In genomic region chr12:1595690-1596347, GRCh38 we compare ENCODE assay signal across 9 cellular contexts. TPM values are rescaled to one million over a fixed set of nuclear protein-coding genes. Genes with fewer than 3 reads are reported as not detected.
DNase-seq lines count a peak whose midpoint lies in the region; ATAC-seq and FAIRE-seq lines count a peak whose summit lies in the region.
"Had no signal": no experiment of that assay in that cellular context is flagged by ENCODE, and none has a peak within 500 bp of the region (broad histone marks: within the 10 kb centered on the region; RNA-seq: fewer than 3 reads in every experiment).

No MANE protein-coding gene starts in this region.

- H3K36me3 Mint-ChIP-seq in T-helper 2 cell treated with Interferon-gamma antibody and Interleukin-4, amounts not matched to agents 5 μg/mL and 100 μg/mL, for 36 hours (ENCODE audit: low read depth): peaks cover 23% of the 10 kb centered on the region
- H3K36me3 Mint-ChIP-seq in activated T-helper 17 cell treated with anti-CD3 and anti-CD28 coated beads, Interleukin-2, amount 50 U/mL, for 72 hours (ENCODE audit: low read depth): peaks cover 34% of the 10 kb centered on the region

- peaks cover 1% of the 10 kb centered on the region for H3K27me3 Mint-ChIP-seq in T-helper 2 cell treated with Interferon-gamma antibody and Interleukin-4, amounts not matched to agents 5 μg/mL and 100 μg/mL, for 36 hours (ENCODE audit: low read depth)
- H3K27me3 Mint-ChIP-seq in activated T-helper 17 cell treated with anti-CD3 and anti-CD28 coated beads, Interleukin-2, amount 50 U/mL, for 72 hours: no peaks in the 10 kb centered on the region

- peak overlapping the region; percentile 91 for H3K4me3 Mint-ChIP-seq in T-helper 2 cell treated with Interferon-gamma antibody and Interleukin-4, amounts not matched to agents 5 μg/mL and 100 μg/mL, for 36 hours
- H3K4me3 Mint-ChIP-seq in activated T-helper 17 cell treated with anti-CD3 and anti-CD28 coated beads, Interleukin-2, amount 50 U/mL, for 72 hours: peak overlapping the region; percentile 84

- H3K4me1 Mint-ChIP-seq in T-helper 2 cell treated with Interferon-gamma antibody and Interleukin-4, amounts not matched to agents 5 μg/mL and 100 μg/mL, for 36 hours (ENCODE audit: low read depth): peaks cover 33% of the 10 kb centered on the region
- peaks cover 23% of the 10 kb centered on the region for H3K4me1 Mint-ChIP-seq in activated T-helper 17 cell treated with anti-CD3 and anti-CD28 coated beads, Interleukin-2, amount 50 U/mL, for 72 hours

- no peak for DNase-seq in T-helper 2 cell treated with Interferon-gamma antibody and Interleukin-4, amounts not matched to agents 5 μg/mL and 100 μg/mL, for 36 hours (ENCODE audit: low spot score)
- DNase-seq in T-helper 2 cell: no peak
- no peak for DNase-seq in left colon
- DNase-seq in superior temporal gyrus (ENCODE audit: extremely low spot score): peak; percentile 58
- no peak for DNase-seq in frontal cortex (ENCODE audit: low spot score in 2 of 2)
- no peak for DNase-seq in COR-L47 (lab: John Stamatoyannopoulos, UW)
- DNase-seq: NCI-H2107 had no signal

- H3K27ac Mint-ChIP-seq in T-helper 2 cell treated with Interferon-gamma antibody and Interleukin-4, amounts not matched to agents 5 μg/mL and 100 μg/mL, for 36 hours: peak overlapping the region; percentile 94
- peak overlapping the region; percentile 90 for H3K27ac Mint-ChIP-seq in activated T-helper 17 cell treated with anti-CD3 and anti-CD28 coated beads, Interleukin-2, amount 50 U/mL, for 72 hours

- no peak for FAIRE-seq in frontal cortex (lab: Jason Lieb, UNC)

- ATAC-seq in activated T-helper 17 cell treated with anti-CD3 and anti-CD28 coated beads, Interleukin-2, amount 50 U/mL, for 72 hours (replicated peaks): no peak
- peak; percentile 57 for ATAC-seq in left colon
- no peak for ATAC-seq in GM21381 (IDR thresholded peaks at IDR 0.05; ENCODE audit: unreplicated experiment)

- H3K9me3 Mint-ChIP-seq in T-helper 2 cell treated with Interferon-gamma antibody and Interleukin-4, amounts not matched to agents 5 μg/mL and 100 μg/mL, for 36 hours: no peaks in the 10 kb centered on the region
- no peaks in the 10 kb centered on the region for H3K9me3 Mint-ChIP-seq in activated T-helper 17 cell treated with anti-CD3 and anti-CD28 coated beads, Interleukin-2, amount 50 U/mL, for 72 hours

- intact Hi-C loops in left colon (cut with DNase I, micrococcal nuclease): no loop called here

RNA-seq across cellular contexts. Expression of gene FBXL14, which starts 1.4 kb away (rescaled TPM):
- 10 to 100 TPM; 22.2 to 29.8 TPM for total RNA-seq in activated T-helper 17 cell treated with anti-CD3 and anti-CD28 coated beads, Interleukin-2, amount 50 U/mL, for 72 hours
- 10 to 100 TPM; 32.6 to 40.8 TPM for total RNA-seq in left colon
- 17.5 TPM for total RNA-seq in frontal cortex

RNA-seq across cellular contexts. Expression of gene WNT5B, which starts 33.2 kb away (rescaled TPM):
- total RNA-seq in activated T-helper 17 cell treated with anti-CD3 and anti-CD28 coated beads, Interleukin-2, amount 50 U/mL, for 72 hours: under 1 TPM; 0.26 to 0.30 TPM
- total RNA-seq in left colon (1 to 10 TPM; 4.5 to 9.4 TPM), frontal cortex (22.0 TPM)

Comparison
In these comparisons a context has a peak if more than half of its experiments do, and no peak if none do; other contexts are left out.
1. RNA of gene WNT5B, which starts 33.2 kb away (total RNA-seq): 22.0 TPM in frontal cortex (single experiment) and 4.5 to 9.4 TPM in left colon; 0.26 to 0.30 TPM in activated T-helper 17 cell treated with anti-CD3 and anti-CD28 coated beads, Interleukin-2, amount 50 U/mL, for 72 hours; every median in the first group is over 4 times any median in the second.